ENCODE assay signal across 8 cellular contexts in the genomic region with DNA sequence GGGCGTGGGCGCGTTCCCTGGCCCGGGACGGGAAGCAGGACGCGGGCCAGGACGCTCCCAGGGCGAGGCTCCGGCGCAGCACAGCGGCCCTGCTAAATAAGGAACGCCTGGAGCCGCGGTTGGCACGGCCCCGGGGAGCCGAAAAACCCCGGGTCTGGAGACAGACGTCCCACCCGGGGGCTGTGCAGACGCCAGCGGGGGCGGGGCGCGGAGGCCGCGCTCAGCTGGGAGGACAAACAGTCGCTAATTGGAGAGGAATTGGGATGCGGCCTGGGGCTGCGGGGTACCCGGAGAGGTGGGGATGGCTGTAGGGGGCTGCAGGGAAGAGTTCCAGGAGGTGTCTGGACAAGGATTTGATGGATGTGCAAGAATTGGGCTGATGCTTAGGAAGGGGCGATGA. TPM values are rescaled to one million over a fixed set of nuclear protein-coding genes. Genes with fewer than 3 reads are reported as not detected.
DNase-seq lines count a peak whose midpoint lies in the region; ATAC-seq and TF ChIP-seq lines count a peak whose summit lies in the region.
"Not testable (repeated sequence)": the region's sequence is repeated elsewhere in the genome, so short reads cannot be mapped to it uniquely, and the experiment has no call there.

No MANE protein-coding gene starts in this region.

- POLR2A ChIA-PET in Caco-2 (lab: Charles Lee); activated CD8-positive, alpha-beta T cell treated with anti-CD3 and anti-CD28 coated beads for 36 hours (lab: Charles Lee): not testable (repeated sequence)

- peak overlapping the region; percentile 75 for H3K4me3 Mint-ChIP-seq in Caco-2 (ENCODE audit: unreplicated experiment)
- H3K4me3 Mint-ChIP-seq in activated CD8-positive, alpha-beta T cell treated with anti-CD3 and anti-CD28 coated beads for 36 hours = peak overlapping the region; percentile 68

- DNase-seq in Caco-2 = peak; percentile 44 to 60
- DNase-seq in Peyer's patch = peak in 2 of 3 donors; percentile 16 to 56
- DNase-seq in activated CD8-positive, alpha-beta T cell treated with anti-CD3 and anti-CD28 coated beads for 36 hours = peak; percentile 58
- DNase-seq in activated naive CD8-positive, alpha-beta T cell treated with anti-CD3 and anti-CD28 coated beads, Interleukin-2, amount 50 U/mL, for 16 hours (ENCODE audit: low read depth, low spot score) = peak; percentile 9
- not testable (repeated sequence) for DNase-seq in esophagus squamous epithelium (lab: John Stamatoyannopoulos, UW)
- peak; percentile 68 for DNase-seq in lung (ENCODE audit: low spot score)
- DNase-seq in spleen = peak; percentile 93
- DNase-seq in testis = peak; percentile 71

- not testable (repeated sequence) for H3K4me1 ChIP-seq in Caco-2; Peyer's patch; esophagus squamous epithelium; lung (ENCODE audit: control insufficient read depth in 2 of 2, insufficient read depth in 2 of 2, low read length in 2 of 2); spleen; testis

- not testable (repeated sequence) for H3K27ac Mint-ChIP-seq in Caco-2 (ENCODE audit: unreplicated experiment); activated CD8-positive, alpha-beta T cell treated with anti-CD3 and anti-CD28 coated beads for 36 hours

- H3K36me3 ChIP-seq in Caco-2 (ENCODE audit: control insufficient read depth, insufficient read depth, low read length); Peyer's patch; esophagus squamous epithelium; lung (ENCODE audit: control insufficient read depth in 2 of 2, insufficient read depth in 2 of 2, low read length in 2 of 2); spleen; testis (ENCODE audit: low read depth, missing control alignments): not testable (repeated sequence)

- ATAC-seq in activated CD8-positive, alpha-beta T cell treated with anti-CD3 and anti-CD28 coated beads for 36 hours; lung (ENCODE audit: insufficient read depth, low FRiP score): not testable (repeated sequence)

- TF ChIP-seq CTCF in Caco-2 (IDR thresholded peaks at IDR 0.05; ENCODE audit: insufficient read depth in 1 of 2, low read depth in 1 of 2, low read length in 1 of 2, severe bottlenecking in 1 of 2, unreplicated experiment in 1 of 2); Peyer's patch (IDR thresholded peaks at IDR 0.05); activated CD8-positive, alpha-beta T cell treated with anti-CD3 and anti-CD28 coated beads for 36 hours (IDR thresholded peaks at IDR 0.05); esophagus squamous epithelium (IDR thresholded peaks at IDR 0.05); lung (IDR thresholded peaks at IDR 0.05; ENCODE audit: control extremely low read depth, extremely low read depth); spleen (IDR thresholded peaks at IDR 0.05 in 8 of 11, conservative IDR thresholded peaks at IDR 0.05 in 3 of 11); testis (IDR thresholded peaks at IDR 0.05): not testable (repeated sequence)

- TF ChIP-seq POLR2A in Peyer's patch (IDR thresholded peaks at IDR 0.05); esophagus squamous epithelium (IDR thresholded peaks at IDR 0.05); spleen (IDR thresholded peaks at IDR 0.05); testis (IDR thresholded peaks at IDR 0.05): not testable (repeated sequence)

- H3K4me1 Mint-ChIP-seq in Caco-2 (ENCODE audit: low read depth, unreplicated experiment); activated CD8-positive, alpha-beta T cell treated with anti-CD3 and anti-CD28 coated beads for 36 hours (ENCODE audit: low read depth): not testable (repeated sequence)

- not testable (repeated sequence) for H3K9me3 ChIP-seq in Caco-2; Peyer's patch; esophagus squamous epithelium; lung (ENCODE audit: control insufficient read depth in 2 of 2, insufficient read depth in 1 of 2, low read length in 1 of 2); spleen; testis

- not testable (repeated sequence) for H3K27me3 Mint-ChIP-seq in Caco-2 (ENCODE audit: insufficient read depth, unreplicated experiment); activated CD8-positive, alpha-beta T cell treated with anti-CD3 and anti-CD28 coated beads for 36 hours

- intact Hi-C loops in Caco-2 (cut with micrococcal nuclease; ENCODE audit: unreplicated experiment); activated CD8-positive, alpha-beta T cell treated with anti-CD3 and anti-CD28 coated beads for 36 hours (cut with micrococcal nuclease); esophagus squamous epithelium (cut with DNase I); spleen (cut with DNase I; ENCODE audit: low total_unique reads); testis (cut with DNase I; ENCODE audit: low total_unique reads): not testable (repeated sequence)

- CTCF ChIA-PET in Caco-2 (lab: Charles Lee); activated CD8-positive, alpha-beta T cell treated with anti-CD3 and anti-CD28 coated beads for 36 hours (lab: Charles Lee): not testable (repeated sequence)

- H3K27ac ChIP-seq in Peyer's patch (peak overlapping the region in 3 of 4 donors; percentile 57 to 83 (median 62)), esophagus squamous epithelium (peak overlapping the region; percentile 80 to 89 (median 84)), lung (ENCODE audit: low read depth in 1 of 2, low read length in 1 of 2) (peak overlapping the region in 1 of 2 donors; percentile 89), spleen (peak overlapping the region in 6 of 8 donors; percentile 63 to 79 (median 76)), testis (peak overlapping the region; percentile 74 to 78)

- not testable (repeated sequence) for H3K36me3 Mint-ChIP-seq in Caco-2 (ENCODE audit: insufficient read depth, unreplicated experiment); activated CD8-positive, alpha-beta T cell treated with anti-CD3 and anti-CD28 coated beads for 36 hours (ENCODE audit: low read depth)

- H3K4me3 ChIP-seq in Caco-2 (ENCODE audit: low read depth, low read length) = peak overlapping the region; percentile 33
- peak overlapping the region; percentile 41 to 72 (median 60) for H3K4me3 ChIP-seq in Peyer's patch
- peak overlapping the region; percentile 42 to 69 (median 52) for H3K4me3 ChIP-seq in esophagus squamous epithelium
- not testable (repeated sequence) for H3K4me3 ChIP-seq in lung
- H3K4me3 ChIP-seq in spleen = peak overlapping the region; percentile 36 to 67 (median 48)
- H3K4me3 ChIP-seq in testis = peak overlapping the region; percentile 57 to 61

- not testable (repeated sequence) for H3K9me3 Mint-ChIP-seq in Caco-2 (ENCODE audit: unreplicated experiment); activated CD8-positive, alpha-beta T cell treated with anti-CD3 and anti-CD28 coated beads for 36 hours

- not testable (repeated sequence) for BruUV-seq in Caco-2 (replicated peaks; lab: Mats Ljungman, UMichigan)

- WGBS in esophagus squamous epithelium, 2 donors = 0% methylated on average over 6 of the region's 33 CpGs; no CpG with 5 or more reads in 1 of the 2 donors
- WGBS in lung, 2 donors = 1% methylated on average over 19 to 20 of the region's 33 CpGs
- 0 to 1% (median 0%) methylated on average over 13 to 20 of the region's 33 CpGs; no CpG with 5 or more reads in 1 of the 5 donors for WGBS in spleen, 5 donors
- WGBS in testis, 2 donors = 0% methylated on average over 22 of the region's 33 CpGs; no CpG with 5 or more reads in 1 of the 2 donors

- H3K27me3 ChIP-seq in Caco-2 (replicated peaks; ENCODE audit: control insufficient read depth, insufficient read depth, low read length); Peyer's patch; esophagus squamous epithelium; lung (ENCODE audit: control insufficient read depth, insufficient read depth); spleen (replicated peaks in 1 of 7); testis: not testable (repeated sequence)

RNA-seq across cellular contexts. Expression of a gene that starts 25.3 kb away (rescaled TPM):
- 91.0 and 93.1 TPM in 2 replicates for total RNA-seq in Caco-2 (2022)
- total RNA-seq in Peyer's patch = 100 to 1,000 TPM in 2 of 4 donors, 10 to 100 TPM in 2; 39.2 to 148 (median 90.3) TPM
- 10 to 100 TPM; 76.9 to 77.3 TPM for total RNA-seq in activated CD8-positive, alpha-beta T cell treated with anti-CD3 and anti-CD28 coated beads for 36 hours
- total RNA-seq in esophagus squamous epithelium = 10 to 100 TPM; 14.5 to 88.7 (median 32.2) TPM
- 10 to 100 TPM; 75.8 to 90.0 TPM for total RNA-seq in lung
- polyA plus RNA-seq in lung = 10 to 100 TPM; 49.7 to 74.8 TPM
- total RNA-seq in spleen = 100 to 1,000 TPM in 2 of 7 donors, 10 to 100 TPM in 5; 61.4 to 119 (median 78.2) TPM
- 10 to 100 TPM; 56.4 to 61.2 (median 58.5) TPM for polyA plus RNA-seq in spleen
- 100 to 1,000 TPM; 169 to 173 TPM for total RNA-seq in testis
- 170 TPM for polyA plus RNA-seq in testis (ENCODE audit: insufficient read depth, low read depth, low replicate concordance)
